ENCODE assay signal across 27 cellular contexts in genomic region chr10:127452568-127452967, GRCh38.
"Had no signal": no experiment of that assay in that cellular context is flagged by ENCODE, and none has a peak within 500 bp of the region (broad histone marks: within the 10 kb centered on the region; RNA-seq: fewer than 3 reads in every experiment).

No MANE protein-coding gene starts in this region.

- H3K4me3 ChIP-seq: esophagus squamous epithelium, left lung, right atrium auricular region, stomach, thyroid gland, upper lobe of left lung, vagina had no signal

- H3K27ac ChIP-seq: epithelial cell of prostate, esophagus squamous epithelium, left lung, parathyroid adenoma, right atrium auricular region, stomach, thyroid gland, upper lobe of left lung, vagina had no signal

- H2AFZ ChIP-seq: parathyroid adenoma had no signal

- H3K9me3 ChIP-seq: esophagus squamous epithelium, left lung, right atrium auricular region, stomach, thyroid gland, upper lobe of left lung, vagina had no signal

- H3K79me2 ChIP-seq: parathyroid adenoma had no signal

- H3K4me3 Mint-ChIP-seq: activated CD4-positive, alpha-beta memory T cell treated with anti-CD3 and anti-CD28 coated beads, Interleukin-2, amount 10 ng/mL, durations not matched to agents 7 days and 5 days; activated CD4-positive, alpha-beta T cell treated with anti-CD3 and anti-CD28 coated beads, Interleukin-2, amount 10 ng/mL, durations not matched to agents 7 days and 5 days; activated T-cell treated with anti-CD3 and anti-CD28 coated beads, Interleukin-2, amount 50 U/mL, for 4 hours; activated T-helper 17 cell treated with anti-CD3 and anti-CD28 coated beads, Interleukin-2, amount 50 U/mL, for 72 hours; central memory CD8-positive, alpha-beta T cell; naive thymus-derived CD4-positive, alpha-beta T cell; stimulated activated naive B cell treated with anti-CD40 and anti-IgM and Interleukin-4, amounts not matched to agents 10 μg/mL and 1 μg/mL and 100 μg/mL, for 72 hours had no signal

- H3K4me1 ChIP-seq: esophagus squamous epithelium, left lung, parathyroid adenoma, right atrium auricular region, stomach, thyroid gland, vagina had no signal

- H3K9ac ChIP-seq: parathyroid adenoma had no signal

- H3K27me3 ChIP-seq: esophagus squamous epithelium, left lung, right atrium auricular region, stomach, thyroid gland, upper lobe of left lung, vagina had no signal

- H3K27ac Mint-ChIP-seq: activated CD4-positive, alpha-beta memory T cell treated with anti-CD3 and anti-CD28 coated beads, Interleukin-2, amount 10 ng/mL, durations not matched to agents 7 days and 5 days; activated CD4-positive, alpha-beta T cell treated with anti-CD3 and anti-CD28 coated beads, Interleukin-2, amount 10 ng/mL, durations not matched to agents 7 days and 5 days; activated T-helper 17 cell treated with anti-CD3 and anti-CD28 coated beads, Interleukin-2, amount 50 U/mL, for 72 hours; naive thymus-derived CD4-positive, alpha-beta T cell; stimulated activated naive B cell treated with anti-CD40 and anti-IgM and Interleukin-4, amounts not matched to agents 10 μg/mL and 1 μg/mL and 100 μg/mL, for 72 hours had no signal

- H3K36me3 Mint-ChIP-seq: naive thymus-derived CD4-positive, alpha-beta T cell; stimulated activated naive B cell treated with anti-CD40 and anti-IgM and Interleukin-4, amounts not matched to agents 10 μg/mL and 1 μg/mL and 100 μg/mL, for 72 hours had no signal

- H3K27me3 Mint-ChIP-seq: activated CD4-positive, alpha-beta memory T cell treated with anti-CD3 and anti-CD28 coated beads, Interleukin-2, amount 10 ng/mL, durations not matched to agents 7 days and 5 days; activated CD4-positive, alpha-beta T cell treated with anti-CD3 and anti-CD28 coated beads, Interleukin-2, amount 10 ng/mL, durations not matched to agents 7 days and 5 days; stimulated activated naive B cell treated with anti-CD40 and anti-IgM and Interleukin-4, amounts not matched to agents 10 μg/mL and 1 μg/mL and 100 μg/mL, for 72 hours had no signal

- H3K9me3 Mint-ChIP-seq: activated CD4-positive, alpha-beta memory T cell treated with anti-CD3 and anti-CD28 coated beads, Interleukin-2, amount 10 ng/mL, durations not matched to agents 7 days and 5 days; activated CD4-positive, alpha-beta T cell treated with anti-CD3 and anti-CD28 coated beads, Interleukin-2, amount 10 ng/mL, durations not matched to agents 7 days and 5 days; activated T-cell treated with anti-CD3 and anti-CD28 coated beads, Interleukin-2, amount 50 U/mL, for 4 hours; central memory CD8-positive, alpha-beta T cell; stimulated activated naive B cell treated with anti-CD40 and anti-IgM and Interleukin-4, amounts not matched to agents 10 μg/mL and 1 μg/mL and 100 μg/mL, for 72 hours had no signal

- ATAC-seq: activated T-cell treated with anti-CD3 and anti-CD28 coated beads, Interleukin-2, amount 50 U/mL, for 4 hours; activated T-helper 17 cell treated with anti-CD3 and anti-CD28 coated beads, Interleukin-2, amount 50 U/mL, for 72 hours; left lung; naive thymus-derived CD4-positive, alpha-beta T cell; stimulated activated naive B cell treated with anti-CD40 and anti-IgM and Interleukin-4, amounts not matched to agents 10 μg/mL and 1 μg/mL and 100 μg/mL, for 72 hours had no signal

- H3K4me1 Mint-ChIP-seq: activated CD4-positive, alpha-beta memory T cell treated with anti-CD3 and anti-CD28 coated beads, Interleukin-2, amount 10 ng/mL, durations not matched to agents 7 days and 5 days; activated CD4-positive, alpha-beta T cell treated with anti-CD3 and anti-CD28 coated beads, Interleukin-2, amount 10 ng/mL, durations not matched to agents 7 days and 5 days; activated T-helper 17 cell treated with anti-CD3 and anti-CD28 coated beads, Interleukin-2, amount 50 U/mL, for 72 hours; central memory CD8-positive, alpha-beta T cell; naive thymus-derived CD4-positive, alpha-beta T cell; stimulated activated naive B cell treated with anti-CD40 and anti-IgM and Interleukin-4, amounts not matched to agents 10 μg/mL and 1 μg/mL and 100 μg/mL, for 72 hours had no signal

- DNase-seq: activated CD4-positive, alpha-beta memory T cell treated with anti-CD3 and anti-CD28 coated beads, Interleukin-2, amount 10 ng/mL, durations not matched to agents 7 days and 5 days; activated CD4-positive, alpha-beta T cell treated with anti-CD3 and anti-CD28 coated beads for 1 hour; activated CD4-positive, alpha-beta T cell treated with anti-CD3 and anti-CD28 coated beads, Interleukin-2, amount 10 ng/mL, durations not matched to agents 7 days and 5 days; activated CD8-positive, alpha-beta memory T cell treated with anti-CD3 and anti-CD28 coated beads, Interleukin-2, amount 50 U/mL, for 48 hours; activated gamma-delta T cell treated with Interleukin-2 at 50 U/mL for 16 hours; activated naive CD4-positive, alpha-beta T cell treated with anti-CD3 and anti-CD28 coated beads, Interleukin-2, amount 50 U/mL, for 16 hours; activated T-cell treated with anti-CD3 and anti-CD28 coated beads, Interleukin-2, amount 50 U/mL, for 4 hours; amniotic stem cell; effector CD8-positive, alpha-beta T cell; esophagus squamous epithelium; foreskin melanocyte; left lung; naive thymus-derived CD4-positive, alpha-beta T cell; occipital lobe; stimulated activated CD4-positive, alpha-beta T cell treated with anti-CD3 and anti-CD28 coated beads, Interleukin-15, amount 100 ng/mL, for 24 hours; stimulated activated CD4-positive, alpha-beta T cell treated with anti-CD3 and anti-CD28 coated beads, Interleukin-2, amount 100 ng/mL, for 24 hours; stimulated activated naive B cell treated with anti-CD40 and anti-IgM and Interleukin-4, amounts not matched to agents 10 μg/mL and 1 μg/mL and 100 μg/mL, for 72 hours; stomach; T-helper 1 cell; thyroid gland; upper lobe of left lung had no signal
